ENCODE assay signal across 24 cellular contexts in the genomic region with DNA sequence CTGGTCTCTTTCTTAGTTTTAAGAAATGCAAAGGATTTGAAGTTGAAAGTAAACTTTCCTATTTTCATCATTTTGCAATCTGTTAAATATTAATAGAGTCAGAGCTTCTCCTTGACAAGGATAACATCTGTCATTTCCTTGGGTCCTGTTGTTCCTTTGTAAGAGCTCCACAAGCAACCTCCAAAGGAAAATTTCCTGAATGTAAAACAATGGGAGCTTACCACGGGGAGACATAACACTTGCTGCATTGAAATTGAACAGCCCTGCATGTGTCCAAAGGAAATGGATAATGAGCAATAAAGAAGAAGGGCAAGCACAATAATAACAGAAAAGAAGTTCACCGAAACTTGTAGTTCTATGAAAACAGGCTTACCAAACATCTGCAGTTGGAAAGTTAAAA. TPM values are rescaled to one million over a fixed set of nuclear protein-coding genes. Genes with fewer than 3 reads are reported as not detected.
"Had no signal": no experiment of that assay in that cellular context is flagged by ENCODE, and none has a peak within 500 bp of the region (broad histone marks: within the 10 kb centered on the region; RNA-seq: fewer than 3 reads in every experiment).

No MANE protein-coding gene starts in this region.

- H3K27me3 Mint-ChIP-seq: activated naive CD4-positive, alpha-beta T cell treated with anti-CD3 and anti-CD28 coated beads, Interleukin-2, amount 50 U/mL, for 24 hours had no signal

- H3K36me3 ChIP-seq: cardiac muscle cell, neutrophil, ovary, upper lobe of right lung, WERI-Rb-1 had no signal

- FAIRE-seq: TTC549 had no signal

- H3K27me3 ChIP-seq: body of pancreas, cardiac muscle cell, neutrophil, ovary, upper lobe of right lung had no signal

- H3K27ac ChIP-seq: body of pancreas, cardiac muscle cell, ovary, psoas muscle, upper lobe of right lung, WERI-Rb-1 had no signal

- H3K4me1 Mint-ChIP-seq: activated naive CD4-positive, alpha-beta T cell treated with anti-CD3 and anti-CD28 coated beads, Interleukin-2, amount 50 U/mL, for 24 hours had no signal

- ATAC-seq: activated CD8-positive, alpha-beta T cell treated with anti-CD3 and anti-CD28 coated beads, Interleukin-2, amount 10 ng/mL, durations not matched to agents 7 days and 5 days; body of pancreas; esophagus mucosa; left ventricle myocardium superior; natural killer cell treated with Interleukin-12 subunit alpha and Interleukin-12 subunit beta and Interleukin-15 and Interleukin-18, amount 100 ng/mL, for 72 hours; psoas muscle; right cardiac atrium; upper lobe of right lung had no signal

- H3K4me1 ChIP-seq: body of pancreas, psoas muscle, upper lobe of right lung had no signal

- H3K27ac Mint-ChIP-seq: activated CD8-positive, alpha-beta T cell treated with anti-CD3 and anti-CD28 coated beads, Interleukin-2, amount 10 ng/mL, durations not matched to agents 7 days and 5 days; activated naive CD4-positive, alpha-beta T cell treated with anti-CD3 and anti-CD28 coated beads, Interleukin-2, amount 50 U/mL, for 24 hours; natural killer cell treated with Interleukin-12 subunit alpha and Interleukin-12 subunit beta and Interleukin-15 and Interleukin-18, amount 100 ng/mL, for 72 hours; T-helper 2 cell treated with Interferon-gamma antibody and Interleukin-4, amounts not matched to agents 5 μg/mL and 100 μg/mL, for 36 hours had no signal

- H3K9me3 ChIP-seq: body of pancreas, neutrophil, ovary, psoas muscle, upper lobe of right lung had no signal

- H3K36me3 Mint-ChIP-seq: activated naive CD4-positive, alpha-beta T cell treated with anti-CD3 and anti-CD28 coated beads, Interleukin-2, amount 50 U/mL, for 24 hours; natural killer cell treated with Interleukin-12 subunit alpha and Interleukin-12 subunit beta and Interleukin-15 and Interleukin-18, amount 100 ng/mL, for 72 hours had no signal

- DNase-seq: activated CD4-positive, alpha-beta T cell treated with anti-CD3 and anti-CD28 coated beads for 1 hour; activated CD4-positive, alpha-beta T cell treated with anti-CD3 and anti-CD28 coated beads, Interleukin-2, amount 50 U/mL, for 1 hour; activated CD8-positive, alpha-beta T cell treated with anti-CD3 and anti-CD28 coated beads, Interleukin-2, amount 10 ng/mL, durations not matched to agents 7 days and 5 days; activated gamma-delta T cell treated with Interleukin-2 at 50 U/mL for 16 hours; activated T-cell treated with anti-CD3 and anti-CD28 coated beads, Interleukin-2, amount 50 U/mL, for 1 hour; anterior cingulate cortex; body of pancreas; effector CD4-positive, alpha-beta T cell; foreskin melanocyte; left ventricle myocardium superior; ovary; psoas muscle; right cardiac atrium; stimulated activated CD4-positive, alpha-beta T cell treated with anti-CD3 and anti-CD28 coated beads, Interleukin-4, amount 100 ng/mL, for 24 hours; stimulated activated naive CD4-positive, alpha-beta T cell treated with Interleukin-2 at 50 U/mL for 16 hours; upper lobe of right lung; WERI-Rb-1 had no signal

- H3K4me3 ChIP-seq: body of pancreas, cardiac muscle cell, ovary, psoas muscle, upper lobe of right lung had no signal

- H3K9me3 Mint-ChIP-seq: activated naive CD4-positive, alpha-beta T cell treated with anti-CD3 and anti-CD28 coated beads, Interleukin-2, amount 50 U/mL, for 24 hours; natural killer cell treated with Interleukin-12 subunit alpha and Interleukin-12 subunit beta and Interleukin-15 and Interleukin-18, amount 100 ng/mL, for 72 hours; T-helper 2 cell treated with Interferon-gamma antibody and Interleukin-4, amounts not matched to agents 5 μg/mL and 100 μg/mL, for 36 hours had no signal

- H3K4me3 Mint-ChIP-seq: activated CD8-positive, alpha-beta T cell treated with anti-CD3 and anti-CD28 coated beads, Interleukin-2, amount 10 ng/mL, durations not matched to agents 7 days and 5 days; activated naive CD4-positive, alpha-beta T cell treated with anti-CD3 and anti-CD28 coated beads, Interleukin-2, amount 50 U/mL, for 24 hours; natural killer cell treated with Interleukin-12 subunit alpha and Interleukin-12 subunit beta and Interleukin-15 and Interleukin-18, amount 100 ng/mL, for 72 hours; T-helper 2 cell treated with Interferon-gamma antibody and Interleukin-4, amounts not matched to agents 5 μg/mL and 100 μg/mL, for 36 hours had no signal

RNA-seq across cellular contexts. Expression of gene SCG2, which starts 42.0 kb away (rescaled TPM):
- total RNA-seq: activated CD8-positive, alpha-beta T cell treated with anti-CD3 and anti-CD28 coated beads, Interleukin-2, amount 10 ng/mL, durations not matched to agents 7 days and 5 days; cardiac muscle cell; left ventricle myocardium superior had no signal
- polyA plus RNA-seq: cardiac muscle cell had no signal
